ENCODE assay signal across 8 cellular contexts in genomic region chr11:47714554-47715081, GRCh38. TPM values are rescaled to one million over a fixed set of nuclear protein-coding genes. Genes with fewer than 3 reads are reported as not detected.
DNase-seq lines count a peak whose midpoint lies in the region; ATAC-seq and TF ChIP-seq lines count a peak whose summit lies in the region.

No MANE protein-coding gene starts in this region.

- H3K14ac ChIP-seq in mesenchymal stem cell (ENCODE audit: low read length in 2 of 2) = no peak overlapping the region

- TF ChIP-seq POLR2A in uterus (IDR thresholded peaks at IDR 0.05) = no peak

- H2AFZ ChIP-seq in DND-41 (ENCODE audit: low read depth, low read length) (peak overlapping the region; percentile 94), mesenchymal stem cell (ENCODE audit: low read depth, low read length) (peak overlapping the region; percentile 74)

- TF ChIP-seq CTCF in DND-41 (IDR thresholded peaks at IDR 0.05; ENCODE audit: borderline replicate concordance, extremely low read depth, low read length, poor library complexity, severe bottlenecking) (no peak), uterus (IDR thresholded peaks at IDR 0.05) (no peak)

- H3K9me3 ChIP-seq in DND-41 (ENCODE audit: insufficient read depth, low read length, severe bottlenecking) (no peaks in the 10 kb centered on the region), SJSA1 (replicated peaks) (no peaks in the 10 kb centered on the region), duodenal mucosa (ENCODE audit: control insufficient read depth in 1 of 2, low read length in 2 of 2) (no peaks in the 10 kb centered on the region), mesenchymal stem cell (ENCODE audit: control insufficient read depth, low read length) (no peaks in the 10 kb centered on the region), uterus (no peaks in the 10 kb centered on the region)

- peak; percentile 3 for ATAC-seq in DND-41 (ENCODE audit: insufficient read depth, low read depth)
- peak; percentile 3 for ATAC-seq in HG02870 (IDR thresholded peaks at IDR 0.05; ENCODE audit: unreplicated experiment)

- no peak overlapping the region for H2BK5ac ChIP-seq in mesenchymal stem cell (ENCODE audit: low read depth, low read length, poor library complexity, severe bottlenecking)

- H4K8ac ChIP-seq in mesenchymal stem cell (ENCODE audit: low read length) = no peak overlapping the region

- H3K18ac ChIP-seq in mesenchymal stem cell (ENCODE audit: low read depth in 1 of 2, low read length in 2 of 2) = no peak overlapping the region

- H3K4me3 ChIP-seq in DND-41 (ENCODE audit: low read depth in 1 of 2, low read length in 2 of 2) (peak overlapping the region; percentile 61 to 79), SJSA1 (peak overlapping the region; percentile 62), duodenal mucosa (ENCODE audit: low read depth in 1 of 2, low read length in 2 of 2) (peak overlapping the region; percentile 94 to 99), mesenchymal stem cell (ENCODE audit: insufficient read depth in 1 of 2, low read depth in 1 of 2, low read length in 2 of 2) (peak overlapping the region; percentile 70 to 87), uterus (peak overlapping the region; percentile 59 to 92)

- no peak overlapping the region for H3K23ac ChIP-seq in mesenchymal stem cell (ENCODE audit: low read length in 2 of 2)

- H2BK12ac ChIP-seq in mesenchymal stem cell (ENCODE audit: low read length in 2 of 2) = no peak overlapping the region

- no peak overlapping the region for H2AK5ac ChIP-seq in mesenchymal stem cell (ENCODE audit: low read length, severe bottlenecking)

- H2BK15ac ChIP-seq in mesenchymal stem cell (ENCODE audit: low read depth, poor library complexity, severe bottlenecking) = no peak overlapping the region

- H3K4me2 ChIP-seq in DND-41 (ENCODE audit: insufficient read depth, low read length) (peak overlapping the region; percentile 80), mesenchymal stem cell (ENCODE audit: low read length, poor library complexity, severe bottlenecking) (peak overlapping the region; percentile 23)

- H3K9ac ChIP-seq in DND-41 (ENCODE audit: low read depth, low read length) (peak overlapping the region; percentile 71), duodenal mucosa (ENCODE audit: low read depth in 1 of 2, low read length in 2 of 2) (peak overlapping the region; percentile 78 to 90), mesenchymal stem cell (ENCODE audit: low read length) (peak overlapping the region; percentile 92)

- intact Hi-C loops in uterus (cut with DNase I; ENCODE audit: low total_unique reads) = no loop called here

- H3K27me3 ChIP-seq in DND-41 (ENCODE audit: insufficient read depth, low read length, poor library complexity) (no peaks in the 10 kb centered on the region), SJSA1 (replicated peaks) (no peaks in the 10 kb centered on the region), duodenal mucosa (ENCODE audit: control insufficient read depth in 1 of 2, insufficient read depth in 2 of 2, low read length in 2 of 2) (no peaks in the 10 kb centered on the region), mesenchymal stem cell (ENCODE audit: control insufficient read depth in 1 of 2, insufficient read depth in 1 of 2, low read length in 2 of 2) (no peaks in the 10 kb centered on the region), uterus (no peaks in the 10 kb centered on the region)

- peaks cover 2% of the 10 kb centered on the region for H3K79me1 ChIP-seq in mesenchymal stem cell (replicated peaks; ENCODE audit: low read length, poor library complexity, severe bottlenecking)

- WGBS in mesenchymal stem cell = 52% methylated on average over 19 of the region's 19 CpGs

- peaks cover 23% of the 10 kb centered on the region for H3K4me1 ChIP-seq in DND-41 (ENCODE audit: insufficient read depth, low read length)
- H3K4me1 ChIP-seq in SJSA1 (replicated peaks) = peaks cover 14% of the 10 kb centered on the region
- peaks cover 8 to 9% of the 10 kb centered on the region in 2 donors for H3K4me1 ChIP-seq in duodenal mucosa (ENCODE audit: control insufficient read depth in 1 of 2, insufficient read depth in 2 of 2, low read length in 2 of 2)
- peaks cover 2% of the 10 kb centered on the region for H3K4me1 ChIP-seq in mesenchymal stem cell (ENCODE audit: control insufficient read depth, insufficient read depth, low read depth, low read length)
- no peaks in the 10 kb centered on the region for H3K4me1 ChIP-seq in uterus

- no peak overlapping the region for H4K91ac ChIP-seq in mesenchymal stem cell (ENCODE audit: low read length)

- H3K4ac ChIP-seq in mesenchymal stem cell (ENCODE audit: low read depth in 1 of 2, low read length in 2 of 2) = peak overlapping the region in 1 of 2 experiments; percentile 47

- no peaks in the 10 kb centered on the region for H4K20me1 ChIP-seq in DND-41 (ENCODE audit: insufficient read depth, low read length)

- no peaks in the 10 kb centered on the region for H3K79me2 ChIP-seq in DND-41 (ENCODE audit: insufficient read depth, low read length)

- peak overlapping the region; percentile 77 for H3K27ac ChIP-seq in DND-41 (ENCODE audit: low read length)
- H3K27ac ChIP-seq in SJSA1 = peak overlapping the region; percentile 57
- H3K27ac ChIP-seq in duodenal mucosa (ENCODE audit: low read depth, low read length) = peak overlapping the region; percentile 54
- H3K27ac ChIP-seq in mesenchymal stem cell (ENCODE audit: low read length, poor library complexity, severe bottlenecking) = no peak overlapping the region
- H3K27ac ChIP-seq in uterus = peak overlapping the region; percentile 70 to 73

- no peak overlapping the region for H2BK120ac ChIP-seq in mesenchymal stem cell (ENCODE audit: low read depth, low read length)

- DNase-seq in DND-41 = peak; percentile 28
- no peak for DNase-seq in SJSA1 (ENCODE audit: low read depth in 1 of 2, low spot score in 2 of 2)
- DNase-seq in mesenchymal stem cell = peak; percentile 35
- DNase-seq in uterus = peak; percentile 20
- no peak for DNase-seq in central memory CD4-positive, alpha-beta T cell
- DNase-seq in activated effector memory CD4-positive, alpha-beta T cell treated with Interleukin-2 at 50 U/mL for 16 hours = no peak

- H3K36me3 ChIP-seq in DND-41 (ENCODE audit: insufficient read depth, low read length) = peaks cover 31% of the 10 kb centered on the region
- peaks cover 47% of the 10 kb centered on the region for H3K36me3 ChIP-seq in SJSA1
- peaks cover 10 to 20% of the 10 kb centered on the region in 2 donors for H3K36me3 ChIP-seq in duodenal mucosa (ENCODE audit: control insufficient read depth in 1 of 2, insufficient read depth in 2 of 2, low read length in 2 of 2)
- peaks cover 20 to 37% of the 10 kb centered on the region in 2 experiments for H3K36me3 ChIP-seq in mesenchymal stem cell (ENCODE audit: control insufficient read depth in 1 of 2, insufficient read depth in 2 of 2, low read depth in 1 of 2, low read length in 2 of 2)
- no peaks in the 10 kb centered on the region for H3K36me3 ChIP-seq in uterus

RNA-seq across cellular contexts. Expression of gene AGBL2, which starts 0.6 kb away (rescaled TPM):
- 0.45 TPM in 1 of 2 replicates, not detected in the other for total RNA-seq in SJSA1 (2014; rRNA removed; shearing (Covaris generic))
- 0.76 TPM for polyA plus RNA-seq in mesenchymal stem cell (2013, experiment 1 of 2)
- 0.88 TPM for polyA plus RNA-seq in mesenchymal stem cell (2013, experiment 2 of 2)
- 10 to 100 TPM in 1 of 4 donors, 1 to 10 TPM in 3; 1.3 to 45.6 (median 2.6) TPM for total RNA-seq in uterus

RNA-seq across cellular contexts. Expression of gene FNBP4, which starts 52.5 kb away (rescaled TPM):
- 33.0 and 41.7 TPM in 2 replicates for total RNA-seq in SJSA1 (2014; rRNA removed; shearing (Covaris generic))
- polyA plus RNA-seq in mesenchymal stem cell (2013, experiment 1 of 2) = 59.5 TPM
- 54.7 TPM for polyA plus RNA-seq in mesenchymal stem cell (2013, experiment 2 of 2)
- 100 to 1,000 TPM; 147 to 442 (median 202) TPM for total RNA-seq in uterus

Comparison
In these comparisons a context has a peak if more than half of its experiments do, and no peak if none do; other contexts are left out.
1. DNase-seq: peak in DND-41 (single experiment), mesenchymal stem cell (single experiment) and uterus (2 of 2); none in SJSA1 (0 of 2), central memory CD4-positive, alpha-beta T cell (single experiment) and activated effector memory CD4-positive, alpha-beta T cell treated with Interleukin-2 at 50 U/mL for 16 hours (single experiment).
2. Peak in every context shown above with its lines, with median percentiles within 50 percentile points of each other: H3K4me3 ChIP-seq and H3K9ac ChIP-seq.